1 cellular context compared by ENCODE assay signal in the genomic region with DNA sequence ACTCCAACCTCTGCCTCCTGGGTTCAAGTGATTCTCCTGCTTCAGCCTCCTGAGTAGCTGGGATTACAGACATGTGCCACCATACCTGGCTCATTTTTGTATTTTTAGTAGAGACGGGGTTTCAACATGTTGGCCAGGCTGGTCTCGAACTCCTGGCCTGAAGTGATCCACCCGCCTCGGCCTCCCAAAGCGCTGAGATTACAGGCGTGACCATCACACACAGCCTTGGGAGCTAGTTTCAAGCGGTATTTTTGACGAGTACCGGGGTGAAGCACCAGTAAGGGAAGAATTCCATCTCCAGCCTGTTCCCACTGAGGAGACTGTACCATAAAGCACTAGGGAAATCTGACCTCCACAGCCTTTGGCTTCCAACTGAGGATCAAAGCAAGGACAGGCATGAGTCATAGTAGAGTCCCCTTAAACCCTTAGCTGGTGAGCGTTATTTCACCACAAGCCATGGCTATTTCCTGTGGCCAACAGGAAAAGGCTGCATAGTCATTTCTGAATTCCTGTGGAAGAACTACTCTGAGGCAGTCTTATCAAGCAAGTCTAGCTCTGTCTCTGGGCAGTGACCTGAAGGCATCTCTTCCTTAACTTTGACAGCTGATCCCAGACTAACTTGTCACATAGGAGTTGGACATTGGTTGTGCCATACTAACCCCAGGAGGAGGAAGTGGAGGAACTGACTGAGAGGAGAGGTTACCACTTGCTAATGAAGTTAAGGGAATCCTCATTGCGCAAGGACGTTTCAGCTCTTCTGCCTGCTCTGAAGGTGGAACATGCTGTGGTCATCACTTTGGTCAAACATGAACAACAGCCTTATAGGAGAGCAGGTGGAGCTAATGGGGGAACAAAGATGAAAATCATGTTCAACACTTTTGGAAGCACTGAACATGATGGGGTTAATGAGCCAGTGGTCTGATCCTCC.
TF ChIP-seq lines count a peak whose summit lies in the region.

No MANE protein-coding gene starts in this region.

TF ChIP-seq in SK-N-SH, 30 proteins besides CTCF, POLR2A, EP300 and RAD21 (continued from another document):
- TF ChIP-seq MEF2A (IDR thresholded peaks at IDR 0.05; ENCODE audit: borderline replicate concordance, low read depth) (no peak), RFX5 (IDR thresholded peaks at IDR 0.05; ENCODE audit: low read length) (no peak), SMC3 (IDR thresholded peaks at IDR 0.05; ENCODE audit: low read depth, low read length) (no peak), FOXM1 (IDR thresholded peaks at IDR 0.05; ENCODE audit: low read depth) (no peak), FOXJ3 (CRISPR knock-in tag; IDR thresholded peaks at IDR 0.05) (no peak), GABPA (IDR thresholded peaks at IDR 0.05; ENCODE audit: low read depth) (peak; percentile 32; the same call in 1 of the 2 replicates), CHD2 (IDR thresholded peaks at IDR 0.05; ENCODE audit: low read length, partially characterized antibody) (no peak), GATA2 (CRISPR knock-in tag; IDR thresholded peaks at IDR 0.05) (no peak), NFIC (IDR thresholded peaks at IDR 0.05; ENCODE audit: borderline replicate concordance) (no peak; the same call in 1 of the 2 replicates), FOSL2 (IDR thresholded peaks at IDR 0.05; ENCODE audit: borderline replicate concordance, low read depth) (peak; percentile 73), ELF1 (IDR thresholded peaks at IDR 0.05) (no peak)
- TF ChIP-seq, protein P1, sequence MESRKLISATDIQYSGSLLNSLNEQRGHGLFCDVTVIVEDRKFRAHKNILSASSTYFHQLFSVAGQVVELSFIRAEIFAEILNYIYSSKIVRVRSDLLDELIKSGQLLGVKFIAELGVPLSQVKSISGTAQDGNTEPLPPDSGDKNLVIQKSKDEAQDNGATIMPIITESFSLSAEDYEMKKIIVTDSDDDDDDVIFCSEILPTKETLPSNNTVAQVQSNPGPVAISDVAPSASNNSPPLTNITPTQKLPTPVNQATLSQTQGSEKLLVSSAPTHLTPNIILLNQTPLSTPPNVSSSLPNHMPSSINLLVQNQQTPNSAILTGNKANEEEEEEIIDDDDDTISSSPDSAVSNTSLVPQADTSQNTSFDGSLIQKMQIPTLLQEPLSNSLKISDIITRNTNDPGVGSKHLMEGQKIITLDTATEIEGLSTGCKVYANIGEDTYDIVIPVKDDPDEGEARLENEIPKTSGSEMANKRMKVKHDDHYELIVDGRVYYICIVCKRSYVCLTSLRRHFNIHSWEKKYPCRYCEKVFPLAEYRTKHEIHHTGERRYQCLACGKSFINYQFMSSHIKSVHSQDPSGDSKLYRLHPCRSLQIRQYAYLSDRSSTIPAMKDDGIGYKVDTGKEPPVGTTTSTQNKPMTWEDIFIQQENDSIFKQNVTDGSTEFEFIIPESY (IDR thresholded peaks at IDR 0.05; ENCODE audit: borderline replicate concordance, low read depth) = no peak
- TF ChIP-seq, protein P2, sequence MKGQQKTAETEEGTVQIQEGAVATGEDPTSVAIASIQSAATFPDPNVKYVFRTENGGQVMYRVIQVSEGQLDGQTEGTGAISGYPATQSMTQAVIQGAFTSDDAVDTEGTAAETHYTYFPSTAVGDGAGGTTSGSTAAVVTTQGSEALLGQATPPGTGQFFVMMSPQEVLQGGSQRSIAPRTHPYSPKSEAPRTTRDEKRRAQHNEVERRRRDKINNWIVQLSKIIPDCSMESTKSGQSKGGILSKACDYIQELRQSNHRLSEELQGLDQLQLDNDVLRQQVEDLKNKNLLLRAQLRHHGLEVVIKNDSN (IDR thresholded peaks at IDR 0.05; ENCODE audit: borderline replicate concordance, low read depth) = no peak
- TF ChIP-seq, protein P3, sequence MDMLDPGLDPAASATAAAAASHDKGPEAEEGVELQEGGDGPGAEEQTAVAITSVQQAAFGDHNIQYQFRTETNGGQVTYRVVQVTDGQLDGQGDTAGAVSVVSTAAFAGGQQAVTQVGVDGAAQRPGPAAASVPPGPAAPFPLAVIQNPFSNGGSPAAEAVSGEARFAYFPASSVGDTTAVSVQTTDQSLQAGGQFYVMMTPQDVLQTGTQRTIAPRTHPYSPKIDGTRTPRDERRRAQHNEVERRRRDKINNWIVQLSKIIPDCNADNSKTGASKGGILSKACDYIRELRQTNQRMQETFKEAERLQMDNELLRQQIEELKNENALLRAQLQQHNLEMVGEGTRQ (IDR thresholded peaks at IDR 0.05; ENCODE audit: borderline replicate concordance, low read depth, low read length) = no peak
